ENCODE assay signal across 1 cellular context in genomic region chr17:67276075-67276474, GRCh38.
TF ChIP-seq lines count a peak whose summit lies in the region.

No MANE protein-coding gene starts in this region.

TF ChIP-seq in HepG2, 621 proteins besides CTCF, POLR2A, EP300 and RAD21 (continued from another document and continues in another):
- TF ChIP-seq HNF4A (CRISPR knock-in tag; IDR thresholded peaks at IDR 0.05), result no peak
- no peak for TF ChIP-seq ZNF235 (CRISPR knock-in tag; IDR thresholded peaks at IDR 0.05; ENCODE audit: borderline replicate concordance)
- TF ChIP-seq ZNF383 (CRISPR knock-in tag; IDR thresholded peaks at IDR 0.05; ENCODE audit: borderline replicate concordance), result no peak
- TF ChIP-seq ZNF274 (CRISPR knock-in tag; IDR thresholded peaks at IDR 0.05), result no peak
- no peak for TF ChIP-seq CREM (IDR thresholded peaks at IDR 0.05)
- no peak for TF ChIP-seq CREM (CRISPR knock-in tag; IDR thresholded peaks at IDR 0.05)
- TF ChIP-seq ZNF546 (CRISPR knock-in tag; conservative IDR thresholded peaks at IDR 0.05), result no peak
- TF ChIP-seq ZBTB49 (CRISPR knock-in tag; IDR thresholded peaks at IDR 0.05; ENCODE audit: borderline replicate concordance), result no peak
- TF ChIP-seq ZNF335 (CRISPR knock-in tag; IDR thresholded peaks at IDR 0.05), result peak; percentile 48; the same call in 1 of the 2 replicates
- no peak for TF ChIP-seq ZNF552 (CRISPR knock-in tag; IDR thresholded peaks at IDR 0.05; ENCODE audit: borderline replicate concordance)
- TF ChIP-seq MBNL3 (CRISPR knock-in tag; conservative IDR thresholded peaks at IDR 0.05), result no peak
- TF ChIP-seq ZNF350 (CRISPR knock-in tag; IDR thresholded peaks at IDR 0.05; ENCODE audit: borderline replicate concordance, low read depth), result no peak
- no peak for TF ChIP-seq GATA4 (IDR thresholded peaks at IDR 0.05; ENCODE audit: borderline replicate concordance, low read depth)
- no peak for TF ChIP-seq ZNF496 (CRISPR knock-in tag; IDR thresholded peaks at IDR 0.05; ENCODE audit: insufficient replicate concordance)
- TF ChIP-seq PRDM10 (CRISPR knock-in tag; IDR thresholded peaks at IDR 0.05; ENCODE audit: low read depth), result no peak
- no peak for TF ChIP-seq JUNB (CRISPR knock-in tag; IDR thresholded peaks at IDR 0.05; ENCODE audit: borderline replicate concordance)
- TF ChIP-seq KDM2A (CRISPR knock-in tag; IDR thresholded peaks at IDR 0.05; ENCODE audit: borderline replicate concordance, low read depth), result 0 out of 2 replicates have a peak, but pooled peaks have one; percentile 38
- no peak for TF ChIP-seq ZNF256 (CRISPR knock-in tag; conservative IDR thresholded peaks at IDR 0.05)
- no peak for TF ChIP-seq ARID3A (IDR thresholded peaks at IDR 0.05; ENCODE audit: low read depth, low read length)
- no peak for TF ChIP-seq ZNF225 (CRISPR knock-in tag; IDR thresholded peaks at IDR 0.05)
- no peak for TF ChIP-seq MIXL1 (CRISPR knock-in tag; IDR thresholded peaks at IDR 0.05)
- no peak for TF ChIP-seq BCLAF1 (IDR thresholded peaks at IDR 0.05)
- TF ChIP-seq SAP130 (CRISPR knock-in tag; IDR thresholded peaks at IDR 0.05; ENCODE audit: low read depth), result peak; percentile 19; the same call in 1 of the 2 replicates
- peak; percentile 11; the same call in 1 of the 2 replicates for TF ChIP-seq ZNF687 (CRISPR knock-in tag; IDR thresholded peaks at IDR 0.05)
- TF ChIP-seq THRA (CRISPR knock-in tag; IDR thresholded peaks at IDR 0.05; ENCODE audit: borderline replicate concordance), result no peak
- no peak for TF ChIP-seq TFE3 (CRISPR knock-in tag; IDR thresholded peaks at IDR 0.05)
- TF ChIP-seq ZIK1 (CRISPR knock-in tag; IDR thresholded peaks at IDR 0.05; ENCODE audit: borderline replicate concordance, low read depth), result no peak
- TF ChIP-seq ZNF296 (CRISPR knock-in tag; conservative IDR thresholded peaks at IDR 0.05), result no peak
- TF ChIP-seq ZBTB7A (CRISPR knock-in tag; IDR thresholded peaks at IDR 0.05), result no peak
- 0 out of 2 replicates have a peak, but pooled peaks have one; percentile 51 for TF ChIP-seq ZNF136 (CRISPR knock-in tag; IDR thresholded peaks at IDR 0.05; ENCODE audit: low read depth)
- TF ChIP-seq ZNF224 (CRISPR knock-in tag; IDR thresholded peaks at IDR 0.05), result no peak
- TF ChIP-seq IRF9 (CRISPR knock-in tag; IDR thresholded peaks at IDR 0.05; ENCODE audit: borderline replicate concordance), result no peak
- TF ChIP-seq POLR2G (IDR thresholded peaks at IDR 0.05; ENCODE audit: low read depth, low read length), result no peak
- TF ChIP-seq ESRRA (CRISPR knock-in tag; IDR thresholded peaks at IDR 0.05; ENCODE audit: low read depth), result 0 out of 2 replicates have a peak, but pooled peaks have one; percentile 31
- TF ChIP-seq ZNF782 (CRISPR knock-in tag; IDR thresholded peaks at IDR 0.05; ENCODE audit: borderline replicate concordance), result no peak
- TF ChIP-seq FOXP1 (IDR thresholded peaks at IDR 0.05), result no peak
- TF ChIP-seq FOXP1 (CRISPR knock-in tag; IDR thresholded peaks at IDR 0.05), result no peak
- TF ChIP-seq CEBPB (IDR thresholded peaks at IDR 0.05; ENCODE audit: borderline replicate concordance, low read depth, low read length), result no peak
- no peak for TF ChIP-seq REL (CRISPR knock-in tag; conservative IDR thresholded peaks at IDR 0.05)
- no peak for TF ChIP-seq HNRNPL (IDR thresholded peaks at IDR 0.05; ENCODE audit: low read depth, low read length)
- no peak for TF ChIP-seq ZNF563 (CRISPR knock-in tag; IDR thresholded peaks at IDR 0.05)
- peak; percentile 77; the same call in 1 of the 2 replicates for TF ChIP-seq ZNF362 (CRISPR knock-in tag; IDR thresholded peaks at IDR 0.05; ENCODE audit: borderline replicate concordance)
- TF ChIP-seq ZNF33A (CRISPR knock-in tag; IDR thresholded peaks at IDR 0.05; ENCODE audit: borderline replicate concordance), result no peak
- TF ChIP-seq SIX1 (CRISPR knock-in tag; IDR thresholded peaks at IDR 0.05; ENCODE audit: borderline replicate concordance), result no peak
- TF ChIP-seq ZFP36L2 (CRISPR knock-in tag; IDR thresholded peaks at IDR 0.05), result no peak
